In the genomic region with DNA sequence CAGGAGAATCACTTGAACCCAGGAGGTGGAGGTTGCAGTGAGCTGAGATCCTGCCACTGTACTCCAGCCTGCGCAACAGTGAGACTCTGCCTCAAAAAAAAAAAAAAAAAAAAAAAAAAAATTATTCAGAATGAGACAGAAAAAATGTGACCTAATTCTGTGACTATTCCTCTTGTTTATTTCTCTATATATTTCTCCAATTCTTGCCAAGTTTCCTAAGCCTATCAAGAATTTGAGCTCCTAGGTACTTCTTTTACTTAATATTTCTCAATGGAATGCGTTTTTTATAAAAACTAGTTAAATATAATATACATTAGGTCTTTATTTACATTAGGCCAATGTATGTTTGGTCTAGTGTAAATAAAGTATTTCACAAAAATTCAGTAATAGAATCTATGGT, we compare ENCODE assay signal across 13 cellular contexts.
DNase-seq lines count a peak whose midpoint lies in the region; ATAC-seq, FAIRE-seq and TF ChIP-seq lines count a peak whose summit lies in the region.
"Had no signal": no experiment of that assay in that cellular context is flagged by ENCODE, and none has a peak within 500 bp of the region (broad histone marks: within the 10 kb centered on the region; RNA-seq: fewer than 3 reads in every experiment).

No MANE protein-coding gene starts in this region.

- no peak for FAIRE-seq in frontal cortex (lab: Jason Lieb, UNC)
- FAIRE-seq: GM12892, H1 had no signal

- ATAC-seq in GM18520 (IDR thresholded peaks at IDR 0.05; ENCODE audit: unreplicated experiment) = no peak
- ATAC-seq in GM18861 (IDR thresholded peaks at IDR 0.05; ENCODE audit: unreplicated experiment) = no peak

- H3K27ac ChIP-seq in VCaP = peak overlapping the region; percentile 31; the same call in 1 of the 2 replicates

- DNase-seq in ELR (ENCODE audit: low read depth) = peak; percentile 12
- peak; percentile 45 for DNase-seq in fibroblast of gingiva (ENCODE audit: low read depth)
- DNase-seq in NCI-H526 treated with DMSO at 0.1 percent for 48 hours (lab: John Stamatoyannopoulos, UW) = no peak
- DNase-seq in frontal cortex (ENCODE audit: low spot score in 2 of 2) = no peak
- DNase-seq: CD8-positive, alpha-beta memory T cell; DMS53; GDM1; HFFc6 had no signal

- no peak for TF ChIP-seq CTCF in VCaP (conservative IDR thresholded peaks at IDR 0.05)

Comparison
In these comparisons a context has a peak if more than half of its experiments do, and no peak if none do; other contexts are left out.
1. DNase-seq: peak in ELR (single experiment) and fibroblast of gingiva (single experiment); none in NCI-H526 treated with DMSO at 0.1 percent for 48 hours (single experiment) and frontal cortex (0 of 2).